9 cellular contexts compared by ENCODE assay signal in the genomic region with DNA sequence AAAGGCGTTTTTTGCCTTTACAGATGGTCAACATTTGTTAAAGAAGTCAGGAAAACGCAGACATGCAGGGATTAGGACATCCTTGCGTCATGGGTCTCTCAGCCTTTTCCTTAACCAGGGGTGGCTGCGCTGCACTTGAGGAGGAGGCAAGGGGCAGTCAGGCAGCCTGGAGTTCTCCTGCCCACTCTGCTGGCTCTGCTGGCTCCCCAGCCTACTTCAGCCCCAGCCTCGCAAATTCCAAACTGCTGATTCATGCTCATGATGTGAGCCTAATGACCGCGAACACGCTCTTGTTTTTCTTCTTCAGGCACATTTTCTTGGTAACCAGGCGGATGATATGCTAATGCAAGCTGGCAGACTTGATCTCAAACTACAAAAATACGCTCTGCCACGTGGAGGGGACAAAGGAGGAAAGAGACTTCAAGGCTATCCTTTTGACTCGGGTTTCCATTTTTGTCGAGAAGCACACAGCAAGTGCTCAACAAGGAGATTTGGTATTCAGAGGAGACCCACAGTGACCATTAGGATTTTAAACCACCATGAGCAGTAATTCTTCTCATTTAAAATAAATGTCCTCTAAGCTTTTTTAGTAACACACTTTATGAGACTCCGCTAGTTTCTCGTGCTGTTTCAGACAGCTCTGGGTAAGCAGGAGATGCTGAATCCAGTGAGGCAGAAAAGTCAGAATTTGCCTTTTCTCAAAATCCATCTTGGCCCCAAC.
A peak's percentile ranks its signal among the peaks of the same experiment; 100 is the strongest.
DNase-seq lines count a peak whose midpoint lies in the region; ATAC-seq and TF ChIP-seq lines count a peak whose summit lies in the region.
"Had no signal": no experiment of that assay in that cellular context is flagged by ENCODE, and none has a peak within 500 bp of the region (broad histone marks: within the 10 kb centered on the region; RNA-seq: fewer than 3 reads in every experiment).

No MANE protein-coding gene starts in this region.

- ATAC-seq in activated CD8-positive, alpha-beta memory T cell treated with anti-CD3 and anti-CD28 coated beads, Interleukin-2, amount 10 ng/mL, durations not matched to agents 7 days and 5 days = no peak
- ATAC-seq: GM12878 had no signal

- no peaks in the 10 kb centered on the region for H3K9me3 Mint-ChIP-seq in nephron
- no peaks in the 10 kb centered on the region for H3K9me3 Mint-ChIP-seq in activated CD8-positive, alpha-beta memory T cell treated with anti-CD3 and anti-CD28 coated beads, Interleukin-2, amount 10 ng/mL, durations not matched to agents 7 days and 5 days (ENCODE audit: low read depth)

- no peaks in the 10 kb centered on the region for H3K27me3 ChIP-seq in A673 (replicated peaks; ENCODE audit: insufficient read depth, low read depth, low read length, poor library complexity)

- H3K27me3 Mint-ChIP-seq in nephron (ENCODE audit: low read depth) = no peaks in the 10 kb centered on the region
- peaks cover 9% of the 10 kb centered on the region for H3K27me3 Mint-ChIP-seq in activated CD8-positive, alpha-beta memory T cell treated with anti-CD3 and anti-CD28 coated beads, Interleukin-2, amount 10 ng/mL, durations not matched to agents 7 days and 5 days

- no peaks in the 10 kb centered on the region for H3K36me3 ChIP-seq in A673 (ENCODE audit: insufficient read depth, low read length, poor library complexity, severe bottlenecking)

- DNase-seq in A673 (ENCODE audit: low spot score) = peak; percentile 87
- peak; percentile 69 for DNase-seq in HPDE6-E6E7 (ENCODE audit: extremely low spot score)
- peak; percentile 75 for DNase-seq in UCSD-AML1 (lab: John Stamatoyannopoulos, UW; ENCODE audit: unreplicated experiment)
- peak; percentile 99 for DNase-seq in fibroblast of the conjunctiva (ENCODE audit: low read depth)
- DNase-seq in activated CD8-positive, alpha-beta memory T cell treated with anti-CD3 and anti-CD28 coated beads, Interleukin-2, amount 10 ng/mL, durations not matched to agents 7 days and 5 days = no peak
- no peak for DNase-seq in NAMALWA (ENCODE audit: low spot score)
- DNase-seq in NCI-H1436 (lab: John Stamatoyannopoulos, UW) = no peak

- no peak; the same call in 1 of the 2 replicates for TF ChIP-seq CTCF in A673 (conservative IDR thresholded peaks at IDR 0.05; ENCODE audit: low read depth, low read length)
- TF ChIP-seq CTCF in nephron (IDR thresholded peaks at IDR 0.05; ENCODE audit: unreplicated experiment in 3 of 3) = no peak

- H3K4me3 Mint-ChIP-seq in nephron = peak overlapping the region; percentile 15 to 50 (median 43)
- H3K4me3 Mint-ChIP-seq in activated CD8-positive, alpha-beta memory T cell treated with anti-CD3 and anti-CD28 coated beads, Interleukin-2, amount 10 ng/mL, durations not matched to agents 7 days and 5 days = no peak overlapping the region

- H3K4me1 Mint-ChIP-seq in nephron = peaks cover 43% of the 10 kb centered on the region
- H3K4me1 Mint-ChIP-seq in activated CD8-positive, alpha-beta memory T cell treated with anti-CD3 and anti-CD28 coated beads, Interleukin-2, amount 10 ng/mL, durations not matched to agents 7 days and 5 days = peaks cover 13% of the 10 kb centered on the region

- peak overlapping the region; percentile 73 for H3K27ac ChIP-seq in A673 (ENCODE audit: low read depth, low read length, poor library complexity, severe bottlenecking)

- TSS peak; percentile 96 for BruUV-seq in A673 (replicated peaks; lab: Mats Ljungman, UMichigan)

- H3K36me3 Mint-ChIP-seq in nephron (ENCODE audit: low read depth) = no peaks in the 10 kb centered on the region
- H3K36me3 Mint-ChIP-seq in activated CD8-positive, alpha-beta memory T cell treated with anti-CD3 and anti-CD28 coated beads, Interleukin-2, amount 10 ng/mL, durations not matched to agents 7 days and 5 days = no peaks in the 10 kb centered on the region

- CTCF ChIA-PET in A673 (lab: Charles Lee) = no interaction called here
- CTCF ChIA-PET in activated CD8-positive, alpha-beta memory T cell treated with anti-CD3 and anti-CD28 coated beads, Interleukin-2, amount 10 ng/mL, durations not matched to agents 7 days and 5 days (lab: Charles Lee) = no interaction called here

- H3K9me3 ChIP-seq in A673 (ENCODE audit: low read depth, low read length, poor library complexity, severe bottlenecking) = no peaks in the 10 kb centered on the region

- H3K27ac Mint-ChIP-seq in nephron = peak overlapping the region; percentile 88 to 92 (median 90)
- H3K27ac Mint-ChIP-seq in activated CD8-positive, alpha-beta memory T cell treated with anti-CD3 and anti-CD28 coated beads, Interleukin-2, amount 10 ng/mL, durations not matched to agents 7 days and 5 days = no peak overlapping the region

- intact Hi-C loops in A673 (cut with micrococcal nuclease; ENCODE audit: unreplicated experiment) = no loop called here

- no peak overlapping the region for H3K4me3 ChIP-seq in A673 (ENCODE audit: low read depth, low read length, poor library complexity, severe bottlenecking)
- H3K4me3 ChIP-seq: GM12878 had no signal

- POLR2A ChIA-PET in A673 (lab: Charles Lee; ENCODE audit: low non-redundant PET) = no interaction called here

- H3K4me1 ChIP-seq in A673 (ENCODE audit: insufficient read depth, low read length, poor library complexity, severe bottlenecking) = peaks cover 38% of the 10 kb centered on the region

Comparison
In these comparisons a context has a peak if more than half of its experiments do, and no peak if none do; other contexts are left out.
1. DNase-seq: peak in A673 (single experiment), HPDE6-E6E7 (single experiment), UCSD-AML1 (single experiment) and fibroblast of the conjunctiva (single experiment); none in activated CD8-positive, alpha-beta memory T cell treated with anti-CD3 and anti-CD28 coated beads, Interleukin-2, amount 10 ng/mL, durations not matched to agents 7 days and 5 days (single experiment), NAMALWA (single experiment) and NCI-H1436 (single experiment).